Comparison of ENCODE assay signal across 10 cellular contexts in the genomic region with DNA sequence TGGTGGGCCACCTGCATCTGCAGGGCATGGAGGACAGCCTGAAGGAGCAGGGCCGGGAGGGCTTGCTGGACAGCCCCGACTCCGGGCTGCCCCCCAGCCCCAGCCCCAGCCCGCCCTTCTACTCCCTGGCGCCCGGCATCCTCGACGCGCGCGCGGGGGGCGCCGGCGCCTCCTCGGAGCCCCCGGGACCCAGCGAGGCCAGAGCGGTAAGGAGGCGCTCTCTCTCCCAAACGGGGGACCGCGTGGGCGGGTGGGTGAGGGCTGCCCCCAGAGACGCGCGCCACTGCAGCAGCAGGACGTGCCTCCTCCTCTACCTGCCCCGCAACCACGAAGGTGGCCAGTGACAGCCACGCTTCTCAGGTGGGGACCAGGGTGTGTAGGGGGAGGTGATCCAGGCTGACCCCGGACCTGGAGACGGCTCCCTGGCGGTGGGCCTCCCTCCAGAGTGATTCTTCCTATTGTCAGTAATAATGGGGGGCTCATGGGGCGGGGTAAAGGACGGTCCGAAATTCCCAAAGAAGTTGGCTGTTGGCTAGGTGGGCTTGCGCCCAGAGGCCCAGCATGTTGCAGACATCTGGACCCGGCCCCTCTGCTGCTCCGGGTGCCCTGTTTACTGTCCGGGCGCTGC. TPM values are rescaled to one million over a fixed set of nuclear protein-coding genes. Genes with fewer than 3 reads are reported as not detected.
DNase-seq lines count a peak whose midpoint lies in the region; ATAC-seq and TF ChIP-seq lines count a peak whose summit lies in the region.
"Had no signal": no experiment of that assay in that cellular context is flagged by ENCODE, and none has a peak within 500 bp of the region (broad histone marks: within the 10 kb centered on the region; RNA-seq: fewer than 3 reads in every experiment).

No MANE protein-coding gene starts in this region.

- peak; percentile 41 for ATAC-seq in omental fat pad (ENCODE audit: low FRiP score)
- no peak for ATAC-seq in activated naive CD4-positive, alpha-beta T cell treated with anti-CD3 and anti-CD28 coated beads, Interleukin-2, amount 50 U/mL, for 72 hours
- ATAC-seq in HG02981 (IDR thresholded peaks at IDR 0.05; ENCODE audit: unreplicated experiment): no peak
- ATAC-seq: activated CD8-positive, alpha-beta memory T cell treated with anti-CD3 and anti-CD28 coated beads, Interleukin-2, amount 10 ng/mL, durations not matched to agents 7 days and 5 days had no signal

- POLR2A ChIA-PET in A673 (lab: Charles Lee; ENCODE audit: low non-redundant PET): no interaction called here

- no peak for TF ChIP-seq POLR2A in esophagus muscularis mucosa (IDR thresholded peaks at IDR 0.05; ENCODE audit: low read depth)

- H3K4me3 ChIP-seq in A673 (ENCODE audit: low read depth, low read length, poor library complexity, severe bottlenecking): peak overlapping the region; percentile 41
- H3K4me3 ChIP-seq in HUES64 (ENCODE audit: low read length): peak overlapping the region; percentile 54
- peak overlapping the region; percentile 47 to 58 (median 52) for H3K4me3 ChIP-seq in esophagus muscularis mucosa

- intact Hi-C loops in A673 (cut with micrococcal nuclease; ENCODE audit: unreplicated experiment): no loop called here
- intact Hi-C loops in esophagus muscularis mucosa (cut with DNase I): no loop called here

- H3K36me3 Mint-ChIP-seq in activated naive CD4-positive, alpha-beta T cell treated with anti-CD3 and anti-CD28 coated beads, Interleukin-2, amount 50 U/mL, for 72 hours: no peaks in the 10 kb centered on the region
- H3K36me3 Mint-ChIP-seq: activated CD8-positive, alpha-beta memory T cell treated with anti-CD3 and anti-CD28 coated beads, Interleukin-2, amount 10 ng/mL, durations not matched to agents 7 days and 5 days had no signal

- TF ChIP-seq CTCF in A673 (conservative IDR thresholded peaks at IDR 0.05; ENCODE audit: low read depth, low read length): no peak
- no peak for TF ChIP-seq CTCF in esophagus muscularis mucosa (IDR thresholded peaks at IDR 0.05)
- no peak for TF ChIP-seq CTCF in omental fat pad (IDR thresholded peaks at IDR 0.05)

- no peaks in the 10 kb centered on the region for H3K9me3 ChIP-seq in A673 (ENCODE audit: low read depth, low read length, poor library complexity, severe bottlenecking)
- no peaks in the 10 kb centered on the region for H3K9me3 ChIP-seq in HUES64 (ENCODE audit: insufficient read depth, low read depth, low read length)
- H3K9me3 ChIP-seq in esophagus muscularis mucosa: no peaks in the 10 kb centered on the region

- H3K27ac Mint-ChIP-seq in activated naive CD4-positive, alpha-beta T cell treated with anti-CD3 and anti-CD28 coated beads, Interleukin-2, amount 50 U/mL, for 72 hours: no peak overlapping the region
- H3K27ac Mint-ChIP-seq: activated CD8-positive, alpha-beta memory T cell treated with anti-CD3 and anti-CD28 coated beads, Interleukin-2, amount 10 ng/mL, durations not matched to agents 7 days and 5 days had no signal

- whole genome bisulfite sequencing in HUES64: 17% methylated on average over 42 of the region's 42 CpGs
- WGBS in esophagus muscularis mucosa: 12% methylated on average over 6 of the region's 42 CpGs

- H3K27me3 ChIP-seq in A673 (replicated peaks; ENCODE audit: insufficient read depth, low read depth, low read length, poor library complexity) (peaks cover 29% of the 10 kb centered on the region), HUES64 (ENCODE audit: insufficient read depth, low read length) (peaks cover 33% of the 10 kb centered on the region), esophagus muscularis mucosa (peaks cover 0 to 27% (median 3%) of the 10 kb centered on the region in 4 donors)

- no peak overlapping the region for H3K9ac ChIP-seq in HUES64 (ENCODE audit: low read depth, low read length)

- DNase-seq in A673 (ENCODE audit: low spot score): no peak
- no peak for DNase-seq in esophagus muscularis mucosa (ENCODE audit: extremely low spot score)
- no peak for DNase-seq in omental fat pad (ENCODE audit: low spot score)
- no peak for DNase-seq in activated naive CD4-positive, alpha-beta T cell treated with anti-CD3 and anti-CD28 coated beads, Interleukin-2, amount 50 U/mL, for 72 hours (ENCODE audit: low spot score in 2 of 2)
- no peak for DNase-seq in GOT3 (lab: John Stamatoyannopoulos, UW)
- no peak for DNase-seq in NOMO-1 treated with DMSO at 0.1 percent for 48 hours (lab: John Stamatoyannopoulos, UW; ENCODE audit: unreplicated experiment)
- DNase-seq: activated CD8-positive, alpha-beta memory T cell treated with anti-CD3 and anti-CD28 coated beads, Interleukin-2, amount 10 ng/mL, durations not matched to agents 7 days and 5 days; effector CD8-positive, alpha-beta T cell had no signal

- BruUV-seq in A673 (replicated peaks; lab: Mats Ljungman, UMichigan): no TSS peak

- H3K36me3 ChIP-seq in A673 (ENCODE audit: insufficient read depth, low read length, poor library complexity, severe bottlenecking) (no peaks in the 10 kb centered on the region), HUES64 (ENCODE audit: insufficient read depth, low read length) (no peaks in the 10 kb centered on the region), esophagus muscularis mucosa (no peaks in the 10 kb centered on the region)

- no peak for TF ChIP-seq EP300 in esophagus muscularis mucosa (IDR thresholded peaks at IDR 0.05)

- H3K9me3 Mint-ChIP-seq in activated naive CD4-positive, alpha-beta T cell treated with anti-CD3 and anti-CD28 coated beads, Interleukin-2, amount 50 U/mL, for 72 hours: no peaks in the 10 kb centered on the region

- no peak overlapping the region for H3K27ac ChIP-seq in A673 (ENCODE audit: low read depth, low read length, poor library complexity, severe bottlenecking)
- H3K27ac ChIP-seq in HUES64 (ENCODE audit: low read depth, low read length): no peak overlapping the region
- H3K27ac ChIP-seq in esophagus muscularis mucosa (replicated peaks in 1 of 4): no peak overlapping the region

- H3K4me1 ChIP-seq in A673 (ENCODE audit: insufficient read depth, low read length, poor library complexity, severe bottlenecking) (no peaks in the 10 kb centered on the region), HUES64 (ENCODE audit: insufficient read depth, low read length) (peaks cover 19% of the 10 kb centered on the region), esophagus muscularis mucosa (peaks cover 14 to 31% (median 27%) of the 10 kb centered on the region in 4 donors)

- CTCF ChIA-PET in A673 (lab: Charles Lee): no interaction called here

RNA-seq across cellular contexts. Expression of a gene that starts 0.7 kb away (rescaled TPM):
- 0.63 and 1.1 TPM in 2 replicates for total RNA-seq in A673 (2021)
- polyA plus RNA-seq in HUES64 (2013, experiment 1 of 2): 4.7 TPM
- 4.6 TPM for polyA plus RNA-seq in HUES64 (2013, experiment 2 of 2)
- total RNA-seq in esophagus muscularis mucosa: 1 to 10 TPM in 3 of 4 donors, under 1 TPM in 1; 0.63 to 2.2 (median 1.3) TPM
- 10 to 100 TPM in 1 of 4 donors, 1 to 10 TPM in 1, under 1 TPM in 2; 0.32 to 23.3 (median 5.1) TPM for total RNA-seq in omental fat pad
- total RNA-seq in activated naive CD4-positive, alpha-beta T cell treated with anti-CD3 and anti-CD28 coated beads, Interleukin-2, amount 50 U/mL, for 72 hours: under 1 TPM in 1 of 2 donors, not detected in 1; 0.32 TPM
- total RNA-seq: activated CD8-positive, alpha-beta memory T cell treated with anti-CD3 and anti-CD28 coated beads, Interleukin-2, amount 10 ng/mL, durations not matched to agents 7 days and 5 days had no signal
